ENCODE assay signal across 1 cellular context in genomic region chr16:2874032-2874431, GRCh38.
TF ChIP-seq lines count a peak whose summit lies in the region.

No MANE protein-coding gene starts in this region.

TF ChIP-seq in GM23338, 12 proteins besides CTCF, POLR2A, EP300 and RAD21 (continued from another document):
- no peak for TF ChIP-seq CREB1 (CRISPR knock-in tag; IDR thresholded peaks at IDR 0.05; ENCODE audit: low read depth)
- no peak for TF ChIP-seq EZH2phosphoT487 (IDR thresholded peaks at IDR 0.05; ENCODE audit: unreplicated experiment)
- TF ChIP-seq, protein P1, sequence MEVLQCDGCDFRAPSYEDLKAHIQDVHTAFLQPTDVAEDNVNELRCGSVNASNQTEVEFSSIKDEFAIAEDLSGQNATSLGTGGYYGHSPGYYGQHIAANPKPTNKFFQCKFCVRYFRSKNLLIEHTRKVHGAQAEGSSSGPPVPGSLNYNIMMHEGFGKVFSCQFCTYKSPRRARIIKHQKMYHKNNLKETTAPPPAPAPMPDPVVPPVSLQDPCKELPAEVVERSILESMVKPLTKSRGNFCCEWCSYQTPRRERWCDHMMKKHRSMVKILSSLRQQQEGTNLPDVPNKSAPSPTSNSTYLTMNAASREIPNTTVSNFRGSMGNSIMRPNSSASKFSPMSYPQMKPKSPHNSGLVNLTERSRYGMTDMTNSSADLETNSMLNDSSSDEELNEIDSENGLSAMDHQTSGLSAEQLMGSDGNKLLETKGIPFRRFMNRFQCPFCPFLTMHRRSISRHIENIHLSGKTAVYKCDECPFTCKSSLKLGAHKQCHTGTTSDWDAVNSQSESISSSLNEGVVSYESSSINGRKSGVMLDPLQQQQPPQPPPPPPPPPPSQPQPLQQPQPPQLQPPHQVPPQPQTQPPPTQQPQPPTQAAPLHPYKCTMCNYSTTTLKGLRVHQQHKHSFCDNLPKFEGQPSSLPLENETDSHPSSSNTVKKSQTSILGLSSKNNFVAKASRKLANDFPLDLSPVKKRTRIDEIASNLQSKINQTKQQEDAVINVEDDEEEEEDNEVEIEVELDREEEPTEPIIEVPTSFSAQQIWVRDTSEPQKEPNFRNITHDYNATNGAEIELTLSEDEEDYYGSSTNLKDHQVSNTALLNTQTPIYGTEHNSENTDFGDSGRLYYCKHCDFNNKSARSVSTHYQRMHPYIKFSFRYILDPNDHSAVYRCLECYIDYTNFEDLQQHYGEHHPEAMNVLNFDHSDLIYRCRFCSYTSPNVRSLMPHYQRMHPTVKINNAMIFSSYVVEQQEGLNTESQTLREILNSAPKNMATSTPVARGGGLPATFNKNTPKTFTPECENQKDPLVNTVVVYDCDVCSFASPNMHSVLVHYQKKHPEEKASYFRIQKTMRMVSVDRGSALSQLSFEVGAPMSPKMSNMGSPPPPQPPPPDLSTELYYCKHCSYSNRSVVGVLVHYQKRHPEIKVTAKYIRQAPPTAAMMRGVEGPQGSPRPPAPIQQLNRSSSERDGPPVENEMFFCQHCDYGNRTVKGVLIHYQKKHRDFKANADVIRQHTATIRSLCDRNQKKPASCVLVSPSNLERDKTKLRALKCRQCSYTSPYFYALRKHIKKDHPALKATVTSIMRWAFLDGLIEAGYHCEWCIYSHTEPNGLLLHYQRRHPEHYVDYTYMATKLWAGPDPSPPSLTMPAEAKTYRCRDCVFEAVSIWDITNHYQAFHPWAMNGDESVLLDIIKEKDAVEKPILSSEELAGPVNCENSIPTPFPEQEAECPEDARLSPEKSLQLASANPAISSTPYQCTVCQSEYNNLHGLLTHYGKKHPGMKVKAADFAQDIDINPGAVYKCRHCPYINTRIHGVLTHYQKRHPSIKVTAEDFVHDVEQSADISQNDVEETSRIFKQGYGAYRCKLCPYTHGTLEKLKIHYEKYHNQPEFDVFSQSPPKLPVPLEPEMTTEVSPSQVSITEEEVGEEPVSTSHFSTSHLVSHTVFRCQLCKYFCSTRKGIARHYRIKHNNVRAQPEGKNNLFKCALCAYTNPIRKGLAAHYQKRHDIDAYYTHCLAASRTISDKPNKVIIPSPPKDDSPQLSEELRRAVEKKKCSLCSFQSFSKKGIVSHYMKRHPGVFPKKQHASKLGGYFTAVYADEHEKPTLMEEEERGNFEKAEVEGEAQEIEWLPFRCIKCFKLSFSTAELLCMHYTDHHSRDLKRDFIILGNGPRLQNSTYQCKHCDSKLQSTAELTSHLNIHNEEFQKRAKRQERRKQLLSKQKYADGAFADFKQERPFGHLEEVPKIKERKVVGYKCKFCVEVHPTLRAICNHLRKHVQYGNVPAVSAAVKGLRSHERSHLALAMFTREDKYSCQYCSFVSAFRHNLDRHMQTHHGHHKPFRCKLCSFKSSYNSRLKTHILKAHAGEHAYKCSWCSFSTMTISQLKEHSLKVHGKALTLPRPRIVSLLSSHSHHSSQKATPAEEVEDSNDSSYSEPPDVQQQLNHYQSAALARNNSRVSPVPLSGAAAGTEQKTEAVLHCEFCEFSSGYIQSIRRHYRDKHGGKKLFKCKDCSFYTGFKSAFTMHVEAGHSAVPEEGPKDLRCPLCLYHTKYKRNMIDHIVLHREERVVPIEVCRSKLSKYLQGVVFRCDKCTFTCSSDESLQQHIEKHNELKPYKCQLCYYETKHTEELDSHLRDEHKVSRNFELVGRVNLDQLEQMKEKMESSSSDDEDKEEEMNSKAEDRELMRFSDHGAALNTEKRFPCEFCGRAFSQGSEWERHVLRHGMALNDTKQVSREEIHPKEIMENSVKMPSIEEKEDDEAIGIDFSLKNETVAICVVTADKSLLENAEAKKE (CRISPR knock-in tag; IDR thresholded peaks at IDR 0.05), result no peak
- TF ChIP-seq, protein P2, sequence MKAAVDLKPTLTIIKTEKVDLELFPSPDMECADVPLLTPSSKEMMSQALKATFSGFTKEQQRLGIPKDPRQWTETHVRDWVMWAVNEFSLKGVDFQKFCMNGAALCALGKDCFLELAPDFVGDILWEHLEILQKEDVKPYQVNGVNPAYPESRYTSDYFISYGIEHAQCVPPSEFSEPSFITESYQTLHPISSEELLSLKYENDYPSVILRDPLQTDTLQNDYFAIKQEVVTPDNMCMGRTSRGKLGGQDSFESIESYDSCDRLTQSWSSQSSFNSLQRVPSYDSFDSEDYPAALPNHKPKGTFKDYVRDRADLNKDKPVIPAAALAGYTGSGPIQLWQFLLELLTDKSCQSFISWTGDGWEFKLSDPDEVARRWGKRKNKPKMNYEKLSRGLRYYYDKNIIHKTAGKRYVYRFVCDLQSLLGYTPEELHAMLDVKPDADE (IDR thresholded peaks at IDR 0.05), result no peak
- no peak for TF ChIP-seq POLR2AphosphoS5 (IDR thresholded peaks at IDR 0.05; ENCODE audit: low read depth)
- no peak for TF ChIP-seq JUNB (IDR thresholded peaks at IDR 0.05; ENCODE audit: unreplicated experiment)
- TF ChIP-seq REST (IDR thresholded peaks at IDR 0.05; ENCODE audit: unreplicated experiment), result no peak
- TF ChIP-seq STAT1 (IDR thresholded peaks at IDR 0.05; ENCODE audit: unreplicated experiment), result no peak
- TF ChIP-seq ZNF331 (CRISPR knock-in tag; IDR thresholded peaks at IDR 0.05; ENCODE audit: low read depth), result no peak
- no peak for TF ChIP-seq NANOG (IDR thresholded peaks at IDR 0.05; ENCODE audit: borderline replicate concordance)
